Comparison of ENCODE assay signal across 13 cellular contexts in the genomic region with DNA sequence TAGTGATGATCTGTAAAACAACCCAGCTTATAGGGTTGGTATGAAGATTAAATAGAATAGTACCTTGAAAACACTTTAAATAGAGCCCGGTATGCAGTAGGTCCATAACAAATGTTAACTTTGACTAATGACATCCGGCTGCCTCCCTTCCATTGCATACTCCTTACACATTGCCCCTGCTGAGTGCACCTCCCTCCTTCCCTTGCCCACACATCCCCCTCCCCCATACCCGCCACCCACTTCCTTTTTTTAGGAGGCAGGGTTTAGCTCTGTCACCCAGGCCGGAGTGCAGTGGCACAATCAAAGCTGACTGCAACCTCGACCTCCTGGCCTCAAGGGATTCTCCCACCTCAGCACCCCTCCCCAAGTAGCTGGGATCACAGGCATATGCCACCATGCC. TPM values are rescaled to one million over a fixed set of nuclear protein-coding genes. Genes with fewer than 3 reads are reported as not detected.
DNase-seq lines count a peak whose midpoint lies in the region; ATAC-seq lines count a peak whose summit lies in the region.
"Had no signal": no experiment of that assay in that cellular context is flagged by ENCODE, and none has a peak within 500 bp of the region (broad histone marks: within the 10 kb centered on the region; RNA-seq: fewer than 3 reads in every experiment).

No MANE protein-coding gene starts in this region.

- ATAC-seq in activated CD8-positive, alpha-beta T cell treated with anti-CD3 and anti-CD28 coated beads, Interleukin-2, amount 10 ng/mL, durations not matched to agents 7 days and 5 days = no peak
- ATAC-seq in sciatic nerve = no peak
- ATAC-seq: pancreas had no signal

- POLR2A ChIA-PET in activated CD8-positive, alpha-beta T cell treated with anti-CD3 and anti-CD28 coated beads, Interleukin-2, amount 10 ng/mL, durations not matched to agents 7 days and 5 days (lab: Charles Lee) = interaction anchor here (1.1 kb wide), 1 partner anchor 37 kb away, joined by 3 read pairs; no protein-coding TSS in a partner anchor

- peaks cover under 1% of the 10 kb centered on the region for H3K36me3 Mint-ChIP-seq in activated CD8-positive, alpha-beta T cell treated with anti-CD3 and anti-CD28 coated beads, Interleukin-2, amount 10 ng/mL, durations not matched to agents 7 days and 5 days (ENCODE audit: low read depth)

- H3K27me3 Mint-ChIP-seq in activated CD8-positive, alpha-beta T cell treated with anti-CD3 and anti-CD28 coated beads, Interleukin-2, amount 10 ng/mL, durations not matched to agents 7 days and 5 days (ENCODE audit: low read depth) = peaks cover 5% of the 10 kb centered on the region

- peaks cover 15% of the 10 kb centered on the region for H3K4me1 Mint-ChIP-seq in activated CD8-positive, alpha-beta T cell treated with anti-CD3 and anti-CD28 coated beads, Interleukin-2, amount 10 ng/mL, durations not matched to agents 7 days and 5 days (ENCODE audit: low read depth)

- H3K27ac Mint-ChIP-seq in activated CD8-positive, alpha-beta T cell treated with anti-CD3 and anti-CD28 coated beads, Interleukin-2, amount 10 ng/mL, durations not matched to agents 7 days and 5 days = peak overlapping the region; percentile 60

- peak; percentile 71 for DNase-seq in SIG-M5 treated with dmso at 0.1 percent for 504 hours (lab: John Stamatoyannopoulos, UW; ENCODE audit: unreplicated experiment)
- no peak for DNase-seq in SIG-M5 (lab: John Stamatoyannopoulos, UW)
- peak; percentile 29 for DNase-seq in NAMALWA (ENCODE audit: low spot score)
- DNase-seq in activated CD8-positive, alpha-beta T cell treated with anti-CD3 and anti-CD28 coated beads, Interleukin-2, amount 10 ng/mL, durations not matched to agents 7 days and 5 days = peak; percentile 53
- peak; percentile 41 for DNase-seq in stimulated activated CD4-positive, alpha-beta T cell treated with anti-CD3 and anti-CD28 coated beads, Interleukin-2, amount 100 ng/mL, for 4 hours (ENCODE audit: low read depth)
- no peak for DNase-seq in cardiac septum (ENCODE audit: low spot score)
- no peak for DNase-seq in NCI-H2196 (lab: John Stamatoyannopoulos, UW; ENCODE audit: unreplicated experiment)
- DNase-seq in sciatic nerve (ENCODE audit: low spot score) = no peak
- DNase-seq: colonic mucosa, left ventricle myocardium inferior, NCI-H748 treated with DMSO at 0.1 percent for 48 hours, pancreas, transverse colon had no signal

- CTCF ChIA-PET in activated CD8-positive, alpha-beta T cell treated with anti-CD3 and anti-CD28 coated beads, Interleukin-2, amount 10 ng/mL, durations not matched to agents 7 days and 5 days (lab: Charles Lee) = interaction anchor here (1.2 to 5.3 kb wide), 4 partner anchors 15 to 153 kb away, joined by 3 to 48 read pairs (median 6); no protein-coding TSS in a partner anchor

- H3K4me3 Mint-ChIP-seq in activated CD8-positive, alpha-beta T cell treated with anti-CD3 and anti-CD28 coated beads, Interleukin-2, amount 10 ng/mL, durations not matched to agents 7 days and 5 days = no peak overlapping the region

- intact Hi-C loops in cardiac septum (cut with DNase I) = loop anchor here (5.0 to 10.0 kb wide), 2 partner anchors 155 to 227 kb away; no protein-coding TSS in a partner anchor
- intact Hi-C loops in sciatic nerve (cut with DNase I) = no loop called here

- no peaks in the 10 kb centered on the region for H3K9me3 Mint-ChIP-seq in activated CD8-positive, alpha-beta T cell treated with anti-CD3 and anti-CD28 coated beads, Interleukin-2, amount 10 ng/mL, durations not matched to agents 7 days and 5 days (ENCODE audit: insufficient read depth)

RNA-seq across cellular contexts. Expression of a gene that starts 24.4 kb away (rescaled TPM):
- 10 to 100 TPM; 15.1 to 17.8 TPM for total RNA-seq in activated CD8-positive, alpha-beta T cell treated with anti-CD3 and anti-CD28 coated beads, Interleukin-2, amount 10 ng/mL, durations not matched to agents 7 days and 5 days
- total RNA-seq in cardiac septum (3.3 TPM), sciatic nerve (5.8 TPM)

Comparison
In these comparisons a context has a peak if more than half of its experiments do, and no peak if none do; other contexts are left out.
1. DNase-seq: peak in SIG-M5 treated with dmso at 0.1 percent for 504 hours (single experiment), NAMALWA (single experiment), activated CD8-positive, alpha-beta T cell treated with anti-CD3 and anti-CD28 coated beads, Interleukin-2, amount 10 ng/mL, durations not matched to agents 7 days and 5 days (single experiment) and stimulated activated CD4-positive, alpha-beta T cell treated with anti-CD3 and anti-CD28 coated beads, Interleukin-2, amount 100 ng/mL, for 4 hours (single experiment); none in SIG-M5 (single experiment), cardiac septum (single experiment), NCI-H2196 (single experiment) and sciatic nerve (single experiment).